27 cellular contexts compared by ENCODE assay signal in the genomic region with DNA sequence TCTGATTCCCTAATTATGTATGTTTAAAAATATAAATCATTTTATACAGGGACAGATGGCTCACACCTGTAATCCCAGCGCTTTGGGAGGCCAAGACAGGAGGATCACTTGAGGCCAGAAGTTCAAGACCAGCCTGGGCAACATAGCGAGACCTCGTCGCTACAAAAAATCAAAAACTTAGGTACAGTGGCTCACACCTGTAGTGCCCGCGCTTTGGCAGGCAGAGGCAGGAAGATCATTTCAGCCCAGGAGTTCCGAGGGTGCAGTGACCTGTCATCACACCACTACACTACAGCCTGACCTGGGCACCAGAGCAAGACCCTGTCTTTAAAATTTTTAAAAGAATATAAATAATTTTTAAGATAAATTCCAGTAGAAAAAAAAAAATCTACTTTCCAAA. TPM values are rescaled to one million over a fixed set of nuclear protein-coding genes. Genes with fewer than 3 reads are reported as not detected.
DNase-seq lines count a peak whose midpoint lies in the region; ATAC-seq and TF ChIP-seq lines count a peak whose summit lies in the region.
"Had no signal": no experiment of that assay in that cellular context is flagged by ENCODE, and none has a peak within 500 bp of the region (broad histone marks: within the 10 kb centered on the region; RNA-seq: fewer than 3 reads in every experiment).

No MANE protein-coding gene starts in this region.

- no peak overlapping the region for H4K91ac ChIP-seq in trophoblast cell (ENCODE audit: low read depth, low read length)

- peaks cover 30% of the 10 kb centered on the region for H3K9me3 Mint-ChIP-seq in activated CD4-positive, alpha-beta T cell treated with anti-CD3 and anti-CD28 coated beads, Interleukin-2, amount 10 ng/mL, durations not matched to agents 24 days and 14 days
- H3K9me3 Mint-ChIP-seq in activated CD4-positive, alpha-beta T cell treated with anti-CD3 and anti-CD28 coated beads for 36 hours (ENCODE audit: low read depth), result peaks cover 9% of the 10 kb centered on the region
- H3K9me3 Mint-ChIP-seq in activated B cell treated with CpG ODN at 0.5 μM for 24 hours, result peaks cover 9% of the 10 kb centered on the region
- H3K9me3 Mint-ChIP-seq in activated CD8-positive, alpha-beta T cell treated with anti-CD3 and anti-CD28 coated beads for 36 hours, result peaks cover 26% of the 10 kb centered on the region

- H3K27me3 Mint-ChIP-seq in activated CD4-positive, alpha-beta T cell treated with anti-CD3 and anti-CD28 coated beads, Interleukin-2, amount 10 ng/mL, durations not matched to agents 24 days and 14 days, result no peaks in the 10 kb centered on the region
- H3K27me3 Mint-ChIP-seq in activated CD4-positive, alpha-beta T cell treated with anti-CD3 and anti-CD28 coated beads for 36 hours, result no peaks in the 10 kb centered on the region
- H3K27me3 Mint-ChIP-seq in activated B cell treated with CpG ODN at 0.5 μM for 24 hours, result no peaks in the 10 kb centered on the region
- no peaks in the 10 kb centered on the region for H3K27me3 Mint-ChIP-seq in activated CD8-positive, alpha-beta T cell treated with anti-CD3 and anti-CD28 coated beads for 36 hours
- H3K27me3 Mint-ChIP-seq: CD4-positive, alpha-beta memory T cell; CD8-positive, alpha-beta memory T cell had no signal

- peak; percentile 17 for DNase-seq in activated CD4-positive, alpha-beta T cell treated with anti-CD3 and anti-CD28 coated beads, Interleukin-2, amount 10 ng/mL, durations not matched to agents 24 days and 14 days
- DNase-seq in activated CD4-positive, alpha-beta T cell treated with anti-CD3 and anti-CD28 coated beads for 36 hours, result no peak
- DNase-seq in activated B cell treated with CpG ODN at 0.5 μM for 24 hours (no peak), trophoblast cell (no peak), left ventricle myocardium superior (no peak)
- no peak for DNase-seq in activated CD8-positive, alpha-beta T cell treated with anti-CD3 and anti-CD28 coated beads for 36 hours
- DNase-seq: AML-193; BE2C; C1 segment of cervical spinal cord; CD4-positive, alpha-beta memory T cell; CD4-positive, CD25-positive, alpha-beta regulatory T cell; CD8-positive, alpha-beta memory T cell; COR-L47; DMS 273 treated with DMSO at 0.1 percent for 48 hours; DMS153; DMS53; DMS79; DND-41; EL; GDM1 had no signal

- no peak overlapping the region for H4K8ac ChIP-seq in trophoblast cell (ENCODE audit: low read depth, low read length)

- H3K36me3 ChIP-seq in SU-DHL-6 (ENCODE audit: low read length) (peaks cover 36% of the 10 kb centered on the region), trophoblast cell (ENCODE audit: control insufficient read depth in 1 of 2, insufficient read depth in 2 of 2, low read length in 2 of 2) (no peaks in the 10 kb centered on the region)
- H3K36me3 ChIP-seq: BE2C had no signal

- TF ChIP-seq CTCF in SU-DHL-6 (IDR thresholded peaks at IDR 0.05; ENCODE audit: insufficient read depth, low read length, poor library complexity, severe bottlenecking) (no peak), activated B cell treated with CpG ODN at 0.5 μM for 24 hours (IDR thresholded peaks at IDR 0.05) (no peak)
- TF ChIP-seq CTCF in activated CD8-positive, alpha-beta T cell treated with anti-CD3 and anti-CD28 coated beads for 36 hours (IDR thresholded peaks at IDR 0.05), result no peak

- H3K9me3 ChIP-seq in SU-DHL-6 (ENCODE audit: insufficient read depth, low read length) (peaks cover 14% of the 10 kb centered on the region; the same call in 1 of the 2 replicates), trophoblast cell (ENCODE audit: insufficient read depth, low read depth, low read length) (no peaks in the 10 kb centered on the region)
- H3K9me3 ChIP-seq: BE2C had no signal

- ATAC-seq in activated CD4-positive, alpha-beta T cell treated with anti-CD3 and anti-CD28 coated beads for 36 hours, result no peak
- ATAC-seq in activated B cell treated with CpG ODN at 0.5 μM for 24 hours (ENCODE audit: low read depth), result no peak
- no peak for ATAC-seq in activated CD8-positive, alpha-beta T cell treated with anti-CD3 and anti-CD28 coated beads for 36 hours
- ATAC-seq in GM18517 (IDR thresholded peaks at IDR 0.05; ENCODE audit: unreplicated experiment), result no peak
- ATAC-seq in left ventricle myocardium superior, result no peak
- ATAC-seq: A549, GM12878 had no signal

- peak overlapping the region; percentile 8 for H3K4ac ChIP-seq in trophoblast cell (ENCODE audit: low read depth, low read length)

- no peak overlapping the region for H2BK5ac ChIP-seq in trophoblast cell (ENCODE audit: low read depth, low read length, poor library complexity)

- intact Hi-C loops in activated CD4-positive, alpha-beta T cell treated with anti-CD3 and anti-CD28 coated beads, Interleukin-2, amount 10 ng/mL, durations not matched to agents 24 days and 14 days (cut with micrococcal nuclease), result no loop called here
- intact Hi-C loops in activated CD4-positive, alpha-beta T cell treated with anti-CD3 and anti-CD28 coated beads for 36 hours (cut with DNase I, micrococcal nuclease), result no loop called here
- intact Hi-C loops in activated B cell treated with CpG ODN at 0.5 μM for 24 hours (cut with micrococcal nuclease) (loop anchor here (2.0 kb wide), 1 partner anchor 17 kb away; no protein-coding TSS in a partner anchor), left ventricle myocardium superior (cut with micrococcal nuclease) (no loop called here)
- intact Hi-C loops in activated CD8-positive, alpha-beta T cell treated with anti-CD3 and anti-CD28 coated beads for 36 hours (cut with micrococcal nuclease), result no loop called here

- H3K79me1 ChIP-seq in trophoblast cell (ENCODE audit: low read length), result no peaks in the 10 kb centered on the region

- POLR2A ChIA-PET in activated CD4-positive, alpha-beta T cell treated with anti-CD3 and anti-CD28 coated beads for 36 hours (lab: Charles Lee), result no interaction called here
- POLR2A ChIA-PET in activated B cell treated with CpG ODN at 0.5 μM for 24 hours (lab: Charles Lee), result interaction anchor here (1.4 kb wide), 1 partner anchor 16 kb away, joined by 3 read pairs; no protein-coding TSS in a partner anchor
- POLR2A ChIA-PET in activated CD8-positive, alpha-beta T cell treated with anti-CD3 and anti-CD28 coated beads for 36 hours (lab: Charles Lee), result no interaction called here

- H3K36me3 Mint-ChIP-seq in activated CD4-positive, alpha-beta T cell treated with anti-CD3 and anti-CD28 coated beads, Interleukin-2, amount 10 ng/mL, durations not matched to agents 24 days and 14 days (ENCODE audit: low read depth), result peaks cover 57% of the 10 kb centered on the region
- H3K36me3 Mint-ChIP-seq in activated CD4-positive, alpha-beta T cell treated with anti-CD3 and anti-CD28 coated beads for 36 hours (ENCODE audit: low read depth), result peaks cover 31% of the 10 kb centered on the region
- peaks cover 57% of the 10 kb centered on the region for H3K36me3 Mint-ChIP-seq in activated B cell treated with CpG ODN at 0.5 μM for 24 hours (ENCODE audit: low read depth)
- H3K36me3 Mint-ChIP-seq in activated CD8-positive, alpha-beta T cell treated with anti-CD3 and anti-CD28 coated beads for 36 hours (ENCODE audit: low read depth), result peaks cover 58% of the 10 kb centered on the region
- H3K36me3 Mint-ChIP-seq: CD14-positive monocyte had no signal

- no peak overlapping the region for H3K23ac ChIP-seq in trophoblast cell (ENCODE audit: low read length)

- no peak overlapping the region for H2BK120ac ChIP-seq in trophoblast cell (ENCODE audit: insufficient read depth, low read length, poor library complexity)

- H2AK5ac ChIP-seq in trophoblast cell (ENCODE audit: low read length), result no peak overlapping the region

- no peak overlapping the region for H3K27ac Mint-ChIP-seq in activated CD4-positive, alpha-beta T cell treated with anti-CD3 and anti-CD28 coated beads, Interleukin-2, amount 10 ng/mL, durations not matched to agents 24 days and 14 days
- H3K27ac Mint-ChIP-seq in activated CD4-positive, alpha-beta T cell treated with anti-CD3 and anti-CD28 coated beads for 36 hours, result no peak overlapping the region
- peak overlapping the region; percentile 32 for H3K27ac Mint-ChIP-seq in activated B cell treated with CpG ODN at 0.5 μM for 24 hours
- no peak overlapping the region for H3K27ac Mint-ChIP-seq in activated CD8-positive, alpha-beta T cell treated with anti-CD3 and anti-CD28 coated beads for 36 hours
- H3K27ac Mint-ChIP-seq: CD14-positive monocyte; CD4-positive, alpha-beta memory T cell; CD4-positive, CD25-positive, alpha-beta regulatory T cell; CD8-positive, alpha-beta memory T cell had no signal

- no peak overlapping the region for H4K12ac ChIP-seq in trophoblast cell (ENCODE audit: low read depth, low read length)

- CTCF ChIA-PET in activated CD4-positive, alpha-beta T cell treated with anti-CD3 and anti-CD28 coated beads for 36 hours (lab: Charles Lee), result no interaction called here
- CTCF ChIA-PET in activated B cell treated with CpG ODN at 0.5 μM for 24 hours (lab: Charles Lee), result interaction anchor here (1.5 kb wide), 1 partner anchor 36 kb away, joined by 3 read pairs; no protein-coding TSS in a partner anchor
- CTCF ChIA-PET in activated CD8-positive, alpha-beta T cell treated with anti-CD3 and anti-CD28 coated beads for 36 hours (lab: Charles Lee), result interaction anchor here (1.2 kb wide), 1 partner anchor 43 kb away, joined by 3 read pairs; no protein-coding TSS in a partner anchor

- H3K4me3 ChIP-seq in SU-DHL-6 (ENCODE audit: insufficient read depth, low read length, poor library complexity, severe bottlenecking) (no peak overlapping the region), trophoblast cell (ENCODE audit: low read depth, low read length) (no peak overlapping the region)
- H3K4me3 ChIP-seq: A549, BLaER1, GM12878 had no signal

- H4K20me1 ChIP-seq in SU-DHL-6 (ENCODE audit: low read depth, low read length), result peaks cover 3% of the 10 kb centered on the region; the same call in 1 of the 2 replicates
- H4K20me1 ChIP-seq: BLaER1 had no signal

- H3K4me3 Mint-ChIP-seq in activated CD4-positive, alpha-beta T cell treated with anti-CD3 and anti-CD28 coated beads, Interleukin-2, amount 10 ng/mL, durations not matched to agents 24 days and 14 days, result no peak overlapping the region
- H3K4me3 Mint-ChIP-seq in activated CD4-positive, alpha-beta T cell treated with anti-CD3 and anti-CD28 coated beads for 36 hours, result no peak overlapping the region
- H3K4me3 Mint-ChIP-seq in activated B cell treated with CpG ODN at 0.5 μM for 24 hours, result no peak overlapping the region
- no peak overlapping the region for H3K4me3 Mint-ChIP-seq in activated CD8-positive, alpha-beta T cell treated with anti-CD3 and anti-CD28 coated beads for 36 hours
- H3K4me3 Mint-ChIP-seq: CD14-positive monocyte; CD4-positive, alpha-beta memory T cell; CD8-positive, alpha-beta memory T cell had no signal

- H2BK12ac ChIP-seq in trophoblast cell (ENCODE audit: low read length), result no peak overlapping the region

- WGBS in trophoblast cell (ENCODE audit: extremely low coverage, insufficient coverage, insufficient read length), result no CpG with 5 or more reads among the region's 7 CpGs

- H3K27me3 ChIP-seq in SU-DHL-6 (ENCODE audit: low read length), result no peaks in the 10 kb centered on the region
- H3K27me3 ChIP-seq in trophoblast cell (ENCODE audit: insufficient read depth, low read length), result no peaks in the 10 kb centered on the region
- H3K27me3 ChIP-seq: BE2C, BLaER1 had no signal

- H3K27ac ChIP-seq in SU-DHL-6 (ENCODE audit: low read depth, low read length) (peak overlapping the region; percentile 92), trophoblast cell (ENCODE audit: low read depth, low read length) (no peak overlapping the region)
- H3K27ac ChIP-seq: 22Rv1, A549, BLaER1 had no signal

- H3K4me2 ChIP-seq in SU-DHL-6 (ENCODE audit: low read depth, low read length, poor library complexity, severe bottlenecking) (peak overlapping the region; percentile 92), trophoblast cell (ENCODE audit: low read length) (no peak overlapping the region)
- H3K4me2 ChIP-seq: A549, BLaER1 had no signal

- H3K9ac ChIP-seq in SU-DHL-6 (ENCODE audit: low read length) (no peak overlapping the region), trophoblast cell (ENCODE audit: low read length) (no peak overlapping the region)
- H3K9ac ChIP-seq: BLaER1 had no signal

- H3K9me2 ChIP-seq in SU-DHL-6 (replicated peaks; ENCODE audit: insufficient read depth, low read length), result no peaks in the 10 kb centered on the region

- H3K4me1 Mint-ChIP-seq in activated CD4-positive, alpha-beta T cell treated with anti-CD3 and anti-CD28 coated beads, Interleukin-2, amount 10 ng/mL, durations not matched to agents 24 days and 14 days, result peaks cover 31% of the 10 kb centered on the region
- H3K4me1 Mint-ChIP-seq in activated CD4-positive, alpha-beta T cell treated with anti-CD3 and anti-CD28 coated beads for 36 hours, result peaks cover 22% of the 10 kb centered on the region
- peaks cover 70% of the 10 kb centered on the region for H3K4me1 Mint-ChIP-seq in activated B cell treated with CpG ODN at 0.5 μM for 24 hours
- H3K4me1 Mint-ChIP-seq in activated CD8-positive, alpha-beta T cell treated with anti-CD3 and anti-CD28 coated beads for 36 hours (ENCODE audit: low read depth), result peaks cover 48% of the 10 kb centered on the region
- H3K4me1 Mint-ChIP-seq: CD14-positive monocyte had no signal

- no peak overlapping the region for H3K14ac ChIP-seq in trophoblast cell (ENCODE audit: low read length)

- no peak overlapping the region for H2AFZ ChIP-seq in SU-DHL-6 (ENCODE audit: low read depth, low read length, severe bottlenecking)
- H2AFZ ChIP-seq in trophoblast cell (ENCODE audit: insufficient read depth, low read length, poor library complexity), result no peak overlapping the region

- H3K18ac ChIP-seq in trophoblast cell (ENCODE audit: low read length), result no peak overlapping the region

- peaks cover 100% of the 10 kb centered on the region for H3K79me2 ChIP-seq in SU-DHL-6 (ENCODE audit: insufficient read depth, low read length)
- peaks cover 3% of the 10 kb centered on the region for H3K79me2 ChIP-seq in trophoblast cell (ENCODE audit: control insufficient read depth, insufficient read depth, low read length, poor library complexity)

- H3K4me1 ChIP-seq in trophoblast cell (ENCODE audit: control insufficient read depth in 1 of 2, insufficient read depth in 2 of 2, low read length in 2 of 2), result no peaks in the 10 kb centered on the region
- H3K4me1 ChIP-seq: A549, BE2C had no signal

- peaks cover 92% of the 10 kb centered on the region for H3F3A ChIP-seq in SU-DHL-6 (ENCODE audit: insufficient read depth)

RNA-seq across cellular contexts. Expression of a gene that starts 11.5 kb away (rescaled TPM):
- 78.9 and 80.6 TPM in 2 replicates for total RNA-seq in activated CD4-positive, alpha-beta T cell treated with anti-CD3 and anti-CD28 coated beads, Interleukin-2, amount 10 ng/mL, durations not matched to agents 24 days and 14 days
- total RNA-seq in activated CD4-positive, alpha-beta T cell treated with anti-CD3 and anti-CD28 coated beads for 36 hours, result 10 to 100 TPM; 35.0 to 48.0 TPM
- total RNA-seq in activated B cell treated with CpG ODN at 0.5 μM for 24 hours, result 97.7 and 106 TPM in 2 replicates
- 51.8 and 54.1 TPM in 2 replicates for polyA plus RNA-seq in trophoblast cell (2013)
- total RNA-seq in activated CD8-positive, alpha-beta T cell treated with anti-CD3 and anti-CD28 coated beads for 36 hours, result 10 to 100 TPM; 87.9 to 92.0 TPM
- 30.6 TPM for total RNA-seq in left ventricle myocardium superior
